ENCODE assay signal across 30 cellular contexts in the genomic region with DNA sequence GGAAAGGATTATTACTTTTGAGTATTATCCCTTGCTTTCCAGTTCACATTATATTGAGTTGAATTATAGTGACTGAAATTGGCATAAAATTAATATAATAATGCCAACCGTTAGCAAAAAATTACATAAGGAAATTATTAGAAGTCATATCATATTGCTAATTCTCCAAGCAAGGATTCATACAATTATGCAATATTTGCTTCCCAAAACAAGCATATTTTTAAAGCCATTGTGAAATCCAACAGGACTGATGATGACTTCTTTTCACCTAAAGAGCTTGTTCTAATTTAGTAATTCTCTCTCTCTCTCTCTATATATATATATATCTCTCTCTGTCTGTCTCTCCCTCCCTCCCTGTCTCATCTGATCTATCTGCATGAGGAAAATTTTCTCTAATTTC.
DNase-seq lines count a peak whose midpoint lies in the region; ATAC-seq and TF ChIP-seq lines count a peak whose summit lies in the region.
"Had no signal": no experiment of that assay in that cellular context is flagged by ENCODE, and none has a peak within 500 bp of the region (broad histone marks: within the 10 kb centered on the region; RNA-seq: fewer than 3 reads in every experiment).

No MANE protein-coding gene starts in this region.

- TF ChIP-seq CTCF in AG09319 (IDR thresholded peaks at IDR 0.05; ENCODE audit: low read depth, low read length): no peak
- TF ChIP-seq CTCF in choroid plexus epithelial cell (conservative IDR thresholded peaks at IDR 0.05; ENCODE audit: low read depth, low read length): no peak

- peak; percentile 11 for DNase-seq in AG09319 (ENCODE audit: extremely low read depth, low read depth)
- peak; percentile 33 for DNase-seq in LHCN-M2 (ENCODE audit: low read depth)
- peak; percentile 14 for DNase-seq in choroid plexus epithelial cell (ENCODE audit: low read depth)
- DNase-seq in iris pigment epithelial cell (ENCODE audit: low read depth): peak; percentile 48
- no peak for DNase-seq in DMS79 treated with DMSO at 0.1 percent for 48 hours (lab: John Stamatoyannopoulos, UW)
- DNase-seq in NCI-H1105 treated with DMSO at 0.1 percent for 48 hours (lab: John Stamatoyannopoulos, UW): no peak
- DNase-seq in NCI-H1092 (lab: John Stamatoyannopoulos, UW): no peak
- DNase-seq: ACHN; activated B cell treated with CpG ODN at 0.5 μM for 24 hours; activated CD4-positive, alpha-beta T cell treated with anti-CD3 and anti-CD28 coated beads, Interleukin-2, amount 50 U/mL, for 4 hours; activated naive CD4-positive, alpha-beta T cell treated with Interleukin-2 at 50 U/mL for 16 hours; activated T-cell treated with anti-CD3 and anti-CD28 coated beads, Interleukin-2, amount 50 U/mL, for 72 hours; amniotic stem cell; effector memory CD8-positive, alpha-beta T cell; GDM1; KG1; NCI-H1694 treated with DMSO at 0.1 percent for 48 hours; NCI-H2171 treated with DMSO at 0.1 percent for 48 hours; NCI-H526 treated with DMSO at 0.1 percent for 48 hours; stimulated activated CD4-positive, alpha-beta T cell treated with anti-CD3 and anti-CD28 coated beads, Interleukin-2, amount 100 ng/mL, for 48 hours; transverse colon had no signal

- no peak for ATAC-seq in GM21528 (IDR thresholded peaks at IDR 0.05; ENCODE audit: low FRiP score, unreplicated experiment)
- ATAC-seq: activated T-cell treated with anti-CD3 and anti-CD28 coated beads, Interleukin-2, amount 50 U/mL, for 72 hours; effector memory CD8-positive, alpha-beta T cell; HCT116; Panc1 had no signal

- H3K4me3 ChIP-seq in choroid plexus epithelial cell (ENCODE audit: low read depth, low read length): no peak overlapping the region
- H3K4me3 ChIP-seq: BLaER1, breast epithelium, coronary artery, lung, neural progenitor cell, right atrium auricular region, transverse colon had no signal

Comparison
In these comparisons a context has a peak if more than half of its experiments do, and no peak if none do; other contexts are left out.
1. DNase-seq: peak in AG09319 (single experiment), LHCN-M2 (single experiment), choroid plexus epithelial cell (single experiment) and iris pigment epithelial cell (single experiment); none in DMS79 treated with DMSO at 0.1 percent for 48 hours (single experiment), NCI-H1105 treated with DMSO at 0.1 percent for 48 hours (single experiment) and NCI-H1092 (single experiment).